ENCODE assay signal across 14 cellular contexts in genomic region chr1:211324992-211325775, GRCh38. TPM values are rescaled to one million over a fixed set of nuclear protein-coding genes. Genes with fewer than 3 reads are reported as not detected.
A peak's percentile ranks its signal among the peaks of the same experiment; 100 is the strongest.
DNase-seq lines count a peak whose midpoint lies in the region; ATAC-seq, FAIRE-seq and TF ChIP-seq lines count a peak whose summit lies in the region.
"Had no signal": no experiment of that assay in that cellular context is flagged by ENCODE, and none has a peak within 500 bp of the region (broad histone marks: within the 10 kb centered on the region; RNA-seq: fewer than 3 reads in every experiment).

No MANE protein-coding gene starts in this region.

- intact Hi-C loops in spleen (cut with DNase I; ENCODE audit: low total_unique reads): loop anchor here (5.0 kb wide), 2 partner anchors 147 to 332 kb away; no protein-coding TSS in a partner anchor

- H3K36me3 Mint-ChIP-seq in activated T-cell treated with anti-CD3 and anti-CD28 coated beads, Interleukin-2, amount 50 U/mL, for 24 hours (ENCODE audit: low read depth): peaks cover 16% of the 10 kb centered on the region
- H3K36me3 Mint-ChIP-seq in activated naive CD8-positive, alpha-beta T cell treated with anti-CD3 and anti-CD28 coated beads, Interleukin-2, amount 10 ng/mL, durations not matched to agents 7 days and 5 days: peaks cover 11% of the 10 kb centered on the region

- DNase-seq in activated T-cell treated with anti-CD3 and anti-CD28 coated beads, Interleukin-2, amount 50 U/mL, for 24 hours: peak; percentile 28
- no peak for DNase-seq in activated T-cell treated with anti-CD3 and anti-CD28 coated beads for 4 hours
- DNase-seq in NCI-H146 treated with DMSO at 0.1 percent for 48 hours (lab: John Stamatoyannopoulos, UW; ENCODE audit: unreplicated experiment): peak; percentile 36
- DNase-seq in activated naive CD8-positive, alpha-beta T cell treated with anti-CD3 and anti-CD28 coated beads, Interleukin-2, amount 10 ng/mL, durations not matched to agents 7 days and 5 days: no peak
- peak; percentile 33 for DNase-seq in spleen
- DNase-seq in coronary artery (ENCODE audit: low spot score): no peak
- no peak for DNase-seq in small intestine
- DNase-seq: activated CD4-positive, alpha-beta T cell treated with anti-CD3 and anti-CD28 coated beads for 4 hours; aorta; OCI-M1; stimulated activated naive CD4-positive, alpha-beta T cell had no signal

- no peak for ATAC-seq in activated naive CD8-positive, alpha-beta T cell treated with anti-CD3 and anti-CD28 coated beads, Interleukin-2, amount 10 ng/mL, durations not matched to agents 7 days and 5 days (ENCODE audit: low read depth)
- no peak for ATAC-seq in HG03565 (IDR thresholded peaks at IDR 0.05; ENCODE audit: unreplicated experiment)

- H3K27ac ChIP-seq in spleen (peak overlapping the region in 4 of 8 donors; percentile 89 to 96 (median 94)), coronary artery (no peak overlapping the region), small intestine (ENCODE audit: low read depth in 1 of 2, low read length in 1 of 2) (no peak overlapping the region)
- H3K27ac ChIP-seq: KMS-11 had no signal

- no peaks in the 10 kb centered on the region for H3K9me3 Mint-ChIP-seq in activated T-cell treated with anti-CD3 and anti-CD28 coated beads, Interleukin-2, amount 50 U/mL, for 24 hours
- H3K9me3 Mint-ChIP-seq in activated naive CD8-positive, alpha-beta T cell treated with anti-CD3 and anti-CD28 coated beads, Interleukin-2, amount 10 ng/mL, durations not matched to agents 7 days and 5 days: no peaks in the 10 kb centered on the region

- no peak for FAIRE-seq in small intestine (lab: Jason Lieb, UNC)
- FAIRE-seq: GM12892 had no signal

- H3K27ac Mint-ChIP-seq in activated T-cell treated with anti-CD3 and anti-CD28 coated beads, Interleukin-2, amount 50 U/mL, for 24 hours: peak overlapping the region; percentile 96
- peak overlapping the region; percentile 95 for H3K27ac Mint-ChIP-seq in activated naive CD8-positive, alpha-beta T cell treated with anti-CD3 and anti-CD28 coated beads, Interleukin-2, amount 10 ng/mL, durations not matched to agents 7 days and 5 days

- peak overlapping the region; percentile 82 for H3K4me3 Mint-ChIP-seq in activated T-cell treated with anti-CD3 and anti-CD28 coated beads, Interleukin-2, amount 50 U/mL, for 24 hours
- peak overlapping the region; percentile 89 for H3K4me3 Mint-ChIP-seq in activated naive CD8-positive, alpha-beta T cell treated with anti-CD3 and anti-CD28 coated beads, Interleukin-2, amount 10 ng/mL, durations not matched to agents 7 days and 5 days

- peaks cover 84% of the 10 kb centered on the region for H3K4me1 Mint-ChIP-seq in activated T-cell treated with anti-CD3 and anti-CD28 coated beads, Interleukin-2, amount 50 U/mL, for 24 hours (ENCODE audit: low read depth)
- peaks cover 55% of the 10 kb centered on the region for H3K4me1 Mint-ChIP-seq in activated naive CD8-positive, alpha-beta T cell treated with anti-CD3 and anti-CD28 coated beads, Interleukin-2, amount 10 ng/mL, durations not matched to agents 7 days and 5 days

- POLR2A ChIA-PET in activated naive CD8-positive, alpha-beta T cell treated with anti-CD3 and anti-CD28 coated beads, Interleukin-2, amount 10 ng/mL, durations not matched to agents 7 days and 5 days (lab: Charles Lee): interaction anchor here (1.2 to 3.2 kb wide), 3 partner anchors 11 to 58 kb away, joined by 4 to 17 read pairs (median 14); no protein-coding TSS in a partner anchor

- H3K4me1 ChIP-seq in spleen: peaks cover 17 to 60% (median 42%) of the 10 kb centered on the region in 6 donors
- H3K4me1 ChIP-seq in small intestine (ENCODE audit: control insufficient read depth in 2 of 2, insufficient read depth in 1 of 2, low read depth in 1 of 2, low read length in 1 of 2): peaks cover 0 to 3% of the 10 kb centered on the region in 2 donors

- H3K4me3 ChIP-seq in spleen (no peak overlapping the region), coronary artery (no peak overlapping the region), small intestine (ENCODE audit: low read depth in 1 of 2, low read length in 2 of 2) (no peak overlapping the region)

- TF ChIP-seq POLR2A in spleen (IDR thresholded peaks at IDR 0.05): no peak

- TF ChIP-seq CTCF in spleen (IDR thresholded peaks at IDR 0.05 in 8 of 11, conservative IDR thresholded peaks at IDR 0.05 in 3 of 11) (no peak), coronary artery (IDR thresholded peaks at IDR 0.05) (no peak)

- no peaks in the 10 kb centered on the region for H3K27me3 ChIP-seq in spleen (replicated peaks in 1 of 7)
- no peaks in the 10 kb centered on the region for H3K27me3 ChIP-seq in small intestine (ENCODE audit: control insufficient read depth in 2 of 2, insufficient read depth in 2 of 2, low read length in 2 of 2)

- 80 to 91% (median 83%) methylated on average over 12 of the region's 12 CpGs for WGBS in spleen, 5 donors
- 69 to 87% (median 74%) methylated on average over 12 of the region's 12 CpGs for WGBS in small intestine, 3 donors

- H3K27me3 Mint-ChIP-seq in activated T-cell treated with anti-CD3 and anti-CD28 coated beads, Interleukin-2, amount 50 U/mL, for 24 hours: no peaks in the 10 kb centered on the region
- no peaks in the 10 kb centered on the region for H3K27me3 Mint-ChIP-seq in activated naive CD8-positive, alpha-beta T cell treated with anti-CD3 and anti-CD28 coated beads, Interleukin-2, amount 10 ng/mL, durations not matched to agents 7 days and 5 days

- H3K9me3 ChIP-seq in spleen: no peaks in the 10 kb centered on the region
- no peaks in the 10 kb centered on the region for H3K9me3 ChIP-seq in small intestine (ENCODE audit: control insufficient read depth, low read depth)

- H3K36me3 ChIP-seq in spleen: peaks cover 0 to under 1% (median 0%) of the 10 kb centered on the region in 6 donors
- no peaks in the 10 kb centered on the region for H3K36me3 ChIP-seq in small intestine (ENCODE audit: control insufficient read depth in 2 of 2, insufficient read depth in 2 of 2, low read length in 2 of 2)

RNA-seq across cellular contexts. Expression of gene TRAF5, which starts 1.4 kb away (rescaled TPM):
- total RNA-seq in activated naive CD8-positive, alpha-beta T cell treated with anti-CD3 and anti-CD28 coated beads, Interleukin-2, amount 10 ng/mL, durations not matched to agents 7 days and 5 days: 10 to 100 TPM; 82.2 to 84.0 TPM
- 10 to 100 TPM; 44.3 to 69.6 (median 53.6) TPM for total RNA-seq in spleen
- 10 to 100 TPM; 34.9 to 59.4 (median 39.3) TPM for polyA plus RNA-seq in spleen
- 1 to 10 TPM in 2 of 3 donors, under 1 TPM in 1; 0.67 to 5.7 (median 1.6) TPM for polyA plus RNA-seq in small intestine

Comparison
In these comparisons a context has a peak if more than half of its experiments do, and no peak if none do; other contexts are left out.
1. DNase-seq: peak in activated T-cell treated with anti-CD3 and anti-CD28 coated beads, Interleukin-2, amount 50 U/mL, for 24 hours (single experiment), NCI-H146 treated with DMSO at 0.1 percent for 48 hours (single experiment) and spleen (single experiment); none in activated T-cell treated with anti-CD3 and anti-CD28 coated beads for 4 hours (single experiment), activated naive CD8-positive, alpha-beta T cell treated with anti-CD3 and anti-CD28 coated beads, Interleukin-2, amount 10 ng/mL, durations not matched to agents 7 days and 5 days (single experiment), coronary artery (single experiment) and small intestine (single experiment).